In genomic region chrX:54182194-54182863, GRCh38 we compare ENCODE assay signal across 8 cellular contexts.
A peak's percentile ranks its signal among the peaks of the same experiment; 100 is the strongest.
DNase-seq lines count a peak whose midpoint lies in the region; ATAC-seq and TF ChIP-seq lines count a peak whose summit lies in the region.

No MANE protein-coding gene starts in this region.

- peak overlapping the region; percentile 87 for H3K4me3 Mint-ChIP-seq in memory B cell

- ATAC-seq in HG03064 (IDR thresholded peaks at IDR 0.05; ENCODE audit: low read depth, unreplicated experiment) = peak; percentile 53
- peak; percentile 77 for ATAC-seq in memory B cell (ENCODE audit: low read depth)

- in situ Hi-C loops in ACHN (cut with HindIII; ENCODE audit: low pct_ligation_motif_present, low pct_unique_long_range_greater_than_20kb, low sequenced_read_pairs) = no loop called here

- peaks cover 33% of the 10 kb centered on the region for H3K4me1 Mint-ChIP-seq in memory B cell

- DNase-seq in ACHN (peak; percentile 14), NCI-H446 treated with DMSO at 0.1 percent for 48 hours (lab: John Stamatoyannopoulos, UW) (peak; percentile 1), ecto neural progenitor cell (ENCODE audit: low spot score) (peak; percentile 52), memory B cell (ENCODE audit: low spot score in 2 of 2) (peak; percentile 35 to 44)
- DNase-seq in activated CD4-positive, alpha-beta T cell treated with anti-CD3 and anti-CD28 coated beads, Interleukin-2, amount 50 U/mL, for 48 hours = peak; percentile 61 to 71
- DNase-seq in stimulated activated CD8-positive, alpha-beta memory T cell treated with anti-CD3 and anti-CD28 coated beads, Interleukin-12 subunit alpha, Interleukin-12 subunit beta, amount 100 ng/mL, for 4 hours (ENCODE audit: low read depth) = peak; percentile 39

- H3K27ac Mint-ChIP-seq in memory B cell = peak overlapping the region; percentile 42

- TF ChIP-seq POLR2A in GM18526 (IDR thresholded peaks at IDR 0.05; ENCODE audit: extremely low read depth, insufficient read length) = peak; percentile 69

- H3K36me3 Mint-ChIP-seq in memory B cell = peaks cover 4% of the 10 kb centered on the region

- no peaks in the 10 kb centered on the region for H3K27me3 Mint-ChIP-seq in memory B cell

- no peaks in the 10 kb centered on the region for H3K9me3 Mint-ChIP-seq in memory B cell

Comparison
In these comparisons a context has a peak if more than half of its experiments do, and no peak if none do; other contexts are left out.
1. Peak in every context shown above with its lines: DNase-seq and ATAC-seq.
2. DNase-seq: peak in every context shown above with its lines; median percentile 66 in activated CD4-positive, alpha-beta T cell treated with anti-CD3 and anti-CD28 coated beads, Interleukin-2, amount 50 U/mL, for 48 hours; 52 in ecto neural progenitor cell; 40 in memory B cell; 39 in stimulated activated CD8-positive, alpha-beta memory T cell treated with anti-CD3 and anti-CD28 coated beads, Interleukin-12 subunit alpha, Interleukin-12 subunit beta, amount 100 ng/mL, for 4 hours; 14 in ACHN; 1 in NCI-H446 treated with DMSO at 0.1 percent for 48 hours.